18 cellular contexts compared by ENCODE assay signal in the genomic region with DNA sequence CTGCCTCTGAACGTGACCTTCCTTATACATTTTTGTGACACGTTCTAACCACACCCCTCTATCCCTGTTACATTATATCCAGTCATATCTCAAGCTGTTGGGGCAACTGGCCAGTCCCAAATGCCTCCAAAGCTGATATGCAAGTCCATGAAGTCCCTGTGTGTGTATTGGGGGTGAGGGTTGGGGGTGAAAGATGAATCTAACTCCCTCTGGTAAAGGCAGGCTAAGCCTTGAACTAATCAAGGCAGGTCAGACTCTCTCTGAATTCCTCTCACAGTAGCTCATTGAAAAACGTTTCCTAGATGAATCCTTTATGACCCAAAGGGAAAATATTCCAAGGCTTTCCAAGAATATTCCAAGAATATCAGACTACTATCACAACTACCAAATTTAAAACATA.
"Had no signal": no experiment of that assay in that cellular context is flagged by ENCODE, and none has a peak within 500 bp of the region (broad histone marks: within the 10 kb centered on the region; RNA-seq: fewer than 3 reads in every experiment).

No MANE protein-coding gene starts in this region.

- H3K36me3 Mint-ChIP-seq: activated naive CD4-positive, alpha-beta T cell treated with anti-CD3 and anti-CD28 coated beads, Interleukin-2, amount 50 U/mL, for 24 hours; stimulated activated effector memory CD8-positive, alpha-beta T cell treated with anti-CD3 and anti-CD28 coated beads, Interleukin-12 subunit alpha, Interleukin-12 subunit beta, amount 100 ng/mL, for 72 hours had no signal

- DNase-seq: activated B cell treated with CpG ODN at 0.5 μM for 24 hours; activated CD4-positive, alpha-beta T cell treated with anti-CD3 and anti-CD28 coated beads, Interleukin-2, amount 10 ng/mL, durations not matched to agents 24 days and 14 days; activated CD8-positive, alpha-beta T cell treated with anti-CD3 and anti-CD28 coated beads, Interleukin-2, amount 10 ng/mL, durations not matched to agents 7 days and 5 days; activated effector memory CD4-positive, alpha-beta T cell treated with Interleukin-2 at 50 U/mL for 16 hours; activated T-cell treated with anti-CD3 and anti-CD28 coated beads, Interleukin-2, amount 50 U/mL, for 4 hours; adrenal gland; effector memory CD8-positive, alpha-beta T cell; esophagus squamous epithelium; left cardiac atrium; naive thymus-derived CD8-positive, alpha-beta T cell; pancreas; right lobe of liver; stimulated activated CD4-positive, alpha-beta T cell treated with anti-CD3 and anti-CD28 coated beads, Interleukin-4, amount 100 ng/mL, for 24 hours; stomach; upper lobe of right lung had no signal

- H3K4me3 Mint-ChIP-seq: activated B cell treated with CpG ODN at 0.5 μM for 24 hours; activated CD4-positive, alpha-beta T cell treated with anti-CD3 and anti-CD28 coated beads, Interleukin-2, amount 10 ng/mL, durations not matched to agents 24 days and 14 days; activated CD8-positive, alpha-beta T cell treated with anti-CD3 and anti-CD28 coated beads, Interleukin-2, amount 10 ng/mL, durations not matched to agents 7 days and 5 days; activated naive CD4-positive, alpha-beta T cell treated with anti-CD3 and anti-CD28 coated beads, Interleukin-2, amount 50 U/mL, for 24 hours; activated T-cell treated with anti-CD3 and anti-CD28 coated beads, Interleukin-2, amount 50 U/mL, for 4 hours; dendritic cell treated with granulocyte-macrophage colony-stimulating factor and Interleukin-4, amounts not matched to agents 40 ng/mL and 50 ng/mL, for 4 days; effector memory CD8-positive, alpha-beta T cell; naive thymus-derived CD8-positive, alpha-beta T cell; stimulated activated effector memory CD8-positive, alpha-beta T cell treated with anti-CD3 and anti-CD28 coated beads, Interleukin-12 subunit alpha, Interleukin-12 subunit beta, amount 100 ng/mL, for 72 hours had no signal

- H3K27ac Mint-ChIP-seq: activated B cell treated with CpG ODN at 0.5 μM for 24 hours; activated CD4-positive, alpha-beta T cell treated with anti-CD3 and anti-CD28 coated beads, Interleukin-2, amount 10 ng/mL, durations not matched to agents 24 days and 14 days; activated CD8-positive, alpha-beta T cell treated with anti-CD3 and anti-CD28 coated beads, Interleukin-2, amount 10 ng/mL, durations not matched to agents 7 days and 5 days; activated naive CD4-positive, alpha-beta T cell treated with anti-CD3 and anti-CD28 coated beads, Interleukin-2, amount 50 U/mL, for 24 hours; effector memory CD8-positive, alpha-beta T cell; naive thymus-derived CD8-positive, alpha-beta T cell; stimulated activated effector memory CD8-positive, alpha-beta T cell treated with anti-CD3 and anti-CD28 coated beads, Interleukin-12 subunit alpha, Interleukin-12 subunit beta, amount 100 ng/mL, for 72 hours had no signal

- ATAC-seq: activated CD8-positive, alpha-beta T cell treated with anti-CD3 and anti-CD28 coated beads, Interleukin-2, amount 10 ng/mL, durations not matched to agents 7 days and 5 days; activated T-cell treated with anti-CD3 and anti-CD28 coated beads, Interleukin-2, amount 50 U/mL, for 4 hours; effector memory CD8-positive, alpha-beta T cell; left cardiac atrium; naive thymus-derived CD8-positive, alpha-beta T cell; stimulated activated effector memory CD8-positive, alpha-beta T cell treated with anti-CD3 and anti-CD28 coated beads, Interleukin-12 subunit alpha, Interleukin-12 subunit beta, amount 100 ng/mL, for 72 hours had no signal

- H3K9me3 Mint-ChIP-seq: activated B cell treated with CpG ODN at 0.5 μM for 24 hours; activated CD4-positive, alpha-beta T cell treated with anti-CD3 and anti-CD28 coated beads, Interleukin-2, amount 10 ng/mL, durations not matched to agents 24 days and 14 days; activated naive CD4-positive, alpha-beta T cell treated with anti-CD3 and anti-CD28 coated beads, Interleukin-2, amount 50 U/mL, for 24 hours had no signal

- H3K4me1 Mint-ChIP-seq: activated B cell treated with CpG ODN at 0.5 μM for 24 hours; activated CD4-positive, alpha-beta T cell treated with anti-CD3 and anti-CD28 coated beads, Interleukin-2, amount 10 ng/mL, durations not matched to agents 24 days and 14 days; activated naive CD4-positive, alpha-beta T cell treated with anti-CD3 and anti-CD28 coated beads, Interleukin-2, amount 50 U/mL, for 24 hours; naive thymus-derived CD8-positive, alpha-beta T cell; stimulated activated effector memory CD8-positive, alpha-beta T cell treated with anti-CD3 and anti-CD28 coated beads, Interleukin-12 subunit alpha, Interleukin-12 subunit beta, amount 100 ng/mL, for 72 hours had no signal

- H3K27me3 Mint-ChIP-seq: activated B cell treated with CpG ODN at 0.5 μM for 24 hours; activated CD4-positive, alpha-beta T cell treated with anti-CD3 and anti-CD28 coated beads, Interleukin-2, amount 10 ng/mL, durations not matched to agents 24 days and 14 days; effector memory CD8-positive, alpha-beta T cell had no signal
